8 cellular contexts compared by ENCODE assay signal in the genomic region with DNA sequence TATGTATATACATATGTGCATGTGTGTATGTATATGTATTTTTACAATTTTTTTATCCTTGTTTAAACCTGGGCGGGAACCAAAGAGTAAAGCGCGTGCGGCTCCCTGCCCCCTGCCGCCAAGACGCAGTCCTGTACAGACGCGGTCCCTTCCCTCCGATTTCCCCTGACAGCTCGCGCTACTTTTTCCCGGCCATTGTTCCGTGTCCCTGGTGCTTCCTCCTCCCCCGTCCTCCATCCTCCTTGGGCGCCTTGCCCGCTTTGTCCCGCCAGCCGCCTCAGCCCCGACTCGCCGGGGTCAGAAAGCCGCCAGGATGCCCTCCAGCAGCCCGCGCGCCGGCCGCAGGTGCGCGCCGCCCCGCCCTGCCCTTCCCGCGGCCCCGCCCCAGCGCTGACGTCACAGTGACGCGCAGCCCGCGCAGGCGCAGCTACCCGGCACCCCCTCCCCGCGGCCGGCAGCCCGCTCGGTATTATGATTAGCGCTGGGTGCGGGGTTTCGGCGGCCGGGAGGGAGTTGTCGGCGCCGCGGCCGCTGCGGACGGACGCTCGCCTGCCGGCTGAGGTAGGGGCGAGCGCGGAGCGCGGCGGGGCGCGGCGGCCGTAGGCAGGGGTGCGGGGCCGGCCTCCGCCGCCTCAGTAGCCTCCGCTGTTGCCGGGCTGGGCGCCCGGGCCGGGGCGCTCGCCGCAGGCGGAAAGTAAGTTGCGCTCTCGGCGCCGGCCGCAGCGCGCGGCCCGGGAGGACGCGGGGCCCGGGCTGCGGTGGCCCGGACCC.
DNase-seq lines count a peak whose midpoint lies in the region; ATAC-seq and TF ChIP-seq lines count a peak whose summit lies in the region.

A gene with protein sequence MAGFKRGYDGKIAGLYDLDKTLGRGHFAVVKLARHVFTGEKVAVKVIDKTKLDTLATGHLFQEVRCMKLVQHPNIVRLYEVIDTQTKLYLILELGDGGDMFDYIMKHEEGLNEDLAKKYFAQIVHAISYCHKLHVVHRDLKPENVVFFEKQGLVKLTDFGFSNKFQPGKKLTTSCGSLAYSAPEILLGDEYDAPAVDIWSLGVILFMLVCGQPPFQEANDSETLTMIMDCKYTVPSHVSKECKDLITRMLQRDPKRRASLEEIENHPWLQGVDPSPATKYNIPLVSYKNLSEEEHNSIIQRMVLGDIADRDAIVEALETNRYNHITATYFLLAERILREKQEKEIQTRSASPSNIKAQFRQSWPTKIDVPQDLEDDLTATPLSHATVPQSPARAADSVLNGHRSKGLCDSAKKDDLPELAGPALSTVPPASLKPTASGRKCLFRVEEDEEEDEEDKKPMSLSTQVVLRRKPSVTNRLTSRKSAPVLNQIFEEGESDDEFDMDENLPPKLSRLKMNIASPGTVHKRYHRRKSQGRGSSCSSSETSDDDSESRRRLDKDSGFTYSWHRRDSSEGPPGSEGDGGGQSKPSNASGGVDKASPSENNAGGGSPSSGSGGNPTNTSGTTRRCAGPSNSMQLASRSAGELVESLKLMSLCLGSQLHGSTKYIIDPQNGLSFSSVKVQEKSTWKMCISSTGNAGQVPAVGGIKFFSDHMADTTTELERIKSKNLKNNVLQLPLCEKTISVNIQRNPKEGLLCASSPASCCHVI (plus strand): TSS at position 426 of the 771 bp plus-strand sequence. CDS start 16,664 bp downstream, outside the sequence.

- peak within 1 kb of the TSS; percentile 76 to 98 for H3K27ac ChIP-seq in coronary artery

- POLR2A ChIA-PET in AG04449 (lab: Yijun Ruan, JAX): interaction anchor here (0.6 to 1.0 kb wide), 4 partner anchors 12 to 151 kb away, joined by 3 to 7 read pairs (median 4); no protein-coding TSS in a partner anchor

- peak; percentile 68 for ATAC-seq in GM18517 (IDR thresholded peaks at IDR 0.05; ENCODE audit: unreplicated experiment)
- peak; percentile 84 for ATAC-seq in HG03039 (IDR thresholded peaks at IDR 0.05; ENCODE audit: unreplicated experiment)

- H3K4me3 ChIP-seq in AG04449 (ENCODE audit: low read depth, low read length) (peak within 1 kb of the TSS; percentile 79), coronary artery (peak within 1 kb of the TSS; percentile 91)

- CTCF ChIA-PET in AG04449 (lab: Yijun Ruan, JAX): interaction anchor here (1.5 to 1.6 kb wide), 2 partner anchors 10 to 126 kb away, joined by 4 to 5 read pairs; no protein-coding TSS in a partner anchor

- TF ChIP-seq CTCF in AG04449 (IDR thresholded peaks at IDR 0.05; ENCODE audit: insufficient read depth, low read length, missing control alignments) (peak; percentile 23), coronary artery (IDR thresholded peaks at IDR 0.05) (no peak)

- no peak for DNase-seq in AG04449 (ENCODE audit: low read depth, low spot score)
- peak; percentile 84 for DNase-seq in NCI-H2227 treated with DMSO at 0.1 percent for 48 hours (lab: John Stamatoyannopoulos, UW)
- peak; percentile 94 for DNase-seq in activated CD4-positive, alpha-beta T cell treated with anti-CD3 and anti-CD28 coated beads for 48 hours
- peak; percentile 87 for DNase-seq in coronary artery (ENCODE audit: low spot score)
- peak; percentile 93 for DNase-seq in left kidney (ENCODE audit: low read depth, low spot score)
- peak; percentile 93 to 94 for DNase-seq in stimulated activated CD4-positive, alpha-beta T cell treated with anti-CD3 and anti-CD28 coated beads, Interleukin-2, amount 100 ng/mL, for 24 hours
